In the genomic region with DNA sequence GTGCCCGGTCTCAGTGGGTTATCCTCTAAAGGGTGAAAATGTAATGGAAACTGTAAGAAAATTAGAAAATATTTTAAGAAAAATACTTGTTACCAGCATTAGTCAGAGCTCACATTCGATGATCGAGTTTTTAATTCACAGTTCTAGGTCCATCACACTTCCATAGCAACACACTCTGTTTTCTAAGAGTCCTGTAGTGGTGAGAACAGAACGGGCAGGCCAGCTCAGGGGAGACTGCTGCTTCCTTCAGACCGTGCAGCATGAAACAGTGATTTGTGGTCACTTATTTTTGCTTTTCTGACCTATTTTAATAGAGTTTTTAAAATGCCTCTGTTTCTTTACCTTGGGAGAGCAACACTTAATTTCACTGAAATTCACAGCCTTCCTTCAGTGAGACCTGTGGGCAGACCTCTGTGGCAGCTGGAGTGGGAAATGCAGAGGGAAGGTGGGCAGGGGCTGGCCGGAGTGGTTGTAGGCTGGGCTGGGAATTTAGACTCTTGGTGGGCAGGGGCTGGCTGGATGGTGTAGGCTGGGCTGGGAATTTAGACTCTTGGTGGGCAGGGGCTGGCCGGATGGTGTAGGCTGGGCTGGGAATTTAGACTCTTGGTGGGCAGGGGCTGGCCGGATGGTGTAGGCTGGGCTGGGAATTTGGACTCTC, we compare ENCODE assay signal across 10 cellular contexts. TPM values are rescaled to one million over a fixed set of nuclear protein-coding genes. Genes with fewer than 3 reads are reported as not detected.
DNase-seq lines count a peak whose midpoint lies in the region; ATAC-seq and TF ChIP-seq lines count a peak whose summit lies in the region.
"Had no signal": no experiment of that assay in that cellular context is flagged by ENCODE, and none has a peak within 500 bp of the region (broad histone marks: within the 10 kb centered on the region; RNA-seq: fewer than 3 reads in every experiment).

No MANE protein-coding gene starts in this region.

- H3K4me3 ChIP-seq in dorsolateral prefrontal cortex (no peak overlapping the region), muscle layer of colon (ENCODE audit: low read depth in 1 of 2, low read length in 2 of 2) (no peak overlapping the region), upper lobe of left lung (no peak overlapping the region)

- H3K9me3 ChIP-seq in muscle layer of colon (ENCODE audit: low read length) (no peaks in the 10 kb centered on the region), upper lobe of left lung (no peaks in the 10 kb centered on the region)

- peaks cover 27% of the 10 kb centered on the region for H3K36me3 Mint-ChIP-seq in activated naive CD4-positive, alpha-beta T cell treated with anti-CD3 and anti-CD28 coated beads, Interleukin-2, amount 10 ng/mL, durations not matched to agents 7 days and 5 days

- H3K4me3 Mint-ChIP-seq in activated naive CD4-positive, alpha-beta T cell treated with anti-CD3 and anti-CD28 coated beads, Interleukin-2, amount 10 ng/mL, durations not matched to agents 7 days and 5 days: no peak overlapping the region

- TF ChIP-seq CTCF in dorsolateral prefrontal cortex (IDR thresholded peaks at IDR 0.05 in 54 of 56, conservative IDR thresholded peaks at IDR 0.05 in 2 of 56; ENCODE audit: low read depth in 1 of 56, partially characterized antibody in 56 of 56): no peak
- no peak for TF ChIP-seq CTCF in upper lobe of left lung (IDR thresholded peaks at IDR 0.05)

- H3K4me1 ChIP-seq in muscle layer of colon (ENCODE audit: insufficient read depth, low read length) (peaks cover 87% of the 10 kb centered on the region), upper lobe of left lung (peaks cover 30 to 49% (median 41%) of the 10 kb centered on the region in 4 donors)

- H3K27ac ChIP-seq in dorsolateral prefrontal cortex (peak overlapping the region in 35 of 59 donors; percentile 1 to 87 (median 59)), muscle layer of colon (ENCODE audit: low read depth, low read length) (peak overlapping the region; percentile 29), upper lobe of left lung (peak overlapping the region; percentile 23 to 89 (median 73))

- TF ChIP-seq EP300 in upper lobe of left lung (IDR thresholded peaks at IDR 0.05): no peak

- H3K27me3 ChIP-seq in dorsolateral prefrontal cortex: no peaks in the 10 kb centered on the region
- H3K27me3 ChIP-seq in muscle layer of colon (ENCODE audit: control insufficient read depth in 1 of 2, insufficient read depth in 2 of 2, low read length in 2 of 2): no peaks in the 10 kb centered on the region
- H3K27me3 ChIP-seq in upper lobe of left lung: no peaks in the 10 kb centered on the region

- CTCF ChIA-PET in activated naive CD4-positive, alpha-beta T cell treated with anti-CD3 and anti-CD28 coated beads, Interleukin-2, amount 10 ng/mL, durations not matched to agents 7 days and 5 days (lab: Charles Lee): interaction anchor here (1.1 to 5.4 kb wide), 3 partner anchors 16 to 39 kb away, joined by 5 to 22 read pairs (median 6); no protein-coding TSS in a partner anchor

- DNase-seq in activated naive CD4-positive, alpha-beta T cell treated with anti-CD3 and anti-CD28 coated beads, Interleukin-2, amount 10 ng/mL, durations not matched to agents 7 days and 5 days: no peak
- no peak for DNase-seq in activated naive CD4-positive, alpha-beta T cell treated with Interleukin-2 at 50 U/mL for 16 hours
- peak in 1 of 10 donors; percentile 30 for DNase-seq in dorsolateral prefrontal cortex
- no peak for DNase-seq in upper lobe of left lung
- no peak for DNase-seq in 8988T
- DNase-seq in amygdala (lab: John Stamatoyannopoulos, UW): no peak
- DNase-seq in epidermal melanocyte (ENCODE audit: insufficient read length, low spot score): no peak
- DNase-seq: NCI-H2029 had no signal

- no peak for TF ChIP-seq POLR2A in upper lobe of left lung (IDR thresholded peaks at IDR 0.05)

- H3K9me3 Mint-ChIP-seq in activated naive CD4-positive, alpha-beta T cell treated with anti-CD3 and anti-CD28 coated beads, Interleukin-2, amount 10 ng/mL, durations not matched to agents 7 days and 5 days: no peaks in the 10 kb centered on the region
- H3K9me3 Mint-ChIP-seq: T-helper 2 cell treated with Interferon-gamma antibody and Interleukin-4, amounts not matched to agents 5 μg/mL and 100 μg/mL, for 36 hours had no signal

- 85 to 91% methylated on average over 8 of the region's 8 CpGs for WGBS in upper lobe of left lung, 2 donors

- peaks cover 9% of the 10 kb centered on the region for H3K36me3 ChIP-seq in muscle layer of colon (ENCODE audit: insufficient read depth, low read length)
- peaks cover under 1 to 16% (median 4%) of the 10 kb centered on the region in 4 donors for H3K36me3 ChIP-seq in upper lobe of left lung

- no peak overlapping the region for H3K9ac ChIP-seq in muscle layer of colon (ENCODE audit: low read length)

- intact Hi-C loops in dorsolateral prefrontal cortex (cut with DNase I): no loop called here

- no peak for ATAC-seq in upper lobe of left lung (ENCODE audit: low FRiP score in 2 of 2)

- H3K27me3 Mint-ChIP-seq in activated naive CD4-positive, alpha-beta T cell treated with anti-CD3 and anti-CD28 coated beads, Interleukin-2, amount 10 ng/mL, durations not matched to agents 7 days and 5 days: no peaks in the 10 kb centered on the region

- peaks cover 70% of the 10 kb centered on the region for H3K4me1 Mint-ChIP-seq in activated naive CD4-positive, alpha-beta T cell treated with anti-CD3 and anti-CD28 coated beads, Interleukin-2, amount 10 ng/mL, durations not matched to agents 7 days and 5 days

- H3K27ac Mint-ChIP-seq in activated naive CD4-positive, alpha-beta T cell treated with anti-CD3 and anti-CD28 coated beads, Interleukin-2, amount 10 ng/mL, durations not matched to agents 7 days and 5 days: peak overlapping the region; percentile 95

RNA-seq across cellular contexts. Expression of a gene that starts 1.5 kb away (rescaled TPM):
- 100 to 1,000 TPM; 114 to 221 (median 159) TPM for total RNA-seq in dorsolateral prefrontal cortex
- 100 to 1,000 TPM; 107 to 196 (median 127) TPM for total RNA-seq in upper lobe of left lung

RNA-seq across cellular contexts. Expression of a gene that starts 42.6 kb away (rescaled TPM):
- total RNA-seq in dorsolateral prefrontal cortex (10 to 100 TPM; 25.4 to 54.1 (median 40.7) TPM), upper lobe of left lung (10 to 100 TPM; 26.0 to 82.6 (median 40.8) TPM)
